In the genomic region with DNA sequence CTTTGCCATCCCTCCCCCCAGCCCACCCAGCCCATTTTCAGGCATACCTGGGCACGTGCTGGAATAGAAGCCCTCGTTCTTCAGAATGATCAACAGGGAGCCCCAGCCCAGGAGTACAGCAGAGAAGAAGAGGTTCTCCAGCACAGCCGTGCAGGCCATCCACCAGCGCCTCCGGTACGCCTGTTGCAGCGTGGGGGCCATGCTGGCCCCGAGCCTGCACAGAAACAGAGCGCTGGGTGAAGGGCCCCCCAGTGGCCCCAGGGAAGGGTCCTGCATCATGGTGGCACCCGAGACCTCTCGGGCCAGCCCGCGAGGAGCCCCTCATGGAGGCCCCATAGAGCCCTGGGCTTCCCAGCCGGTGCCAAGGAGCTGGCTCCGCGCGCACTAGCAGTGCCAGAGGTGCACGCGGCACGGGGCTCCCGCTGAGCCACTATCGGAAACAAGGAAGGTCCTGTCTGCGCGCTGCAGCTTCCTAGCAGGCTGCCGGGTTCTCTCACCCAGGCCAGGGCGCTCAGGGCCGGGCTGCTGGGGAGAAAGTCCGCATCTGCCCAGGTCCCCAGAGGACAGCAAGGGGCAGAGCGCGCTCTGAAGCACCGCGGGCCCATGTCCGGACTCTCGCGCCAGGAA, we compare ENCODE assay signal across 1 cellular context.
TF ChIP-seq lines count a peak whose summit lies in the region.

No MANE protein-coding gene starts in this region.

TF ChIP-seq in SK-N-SH treated with all-trans-retinoic acid at 6 μM for 48 hours, 23 proteins besides CTCF, POLR2A, EP300 and RAD21 (continued from another document):
- TF ChIP-seq ARNTL (CRISPR knock-in tag; IDR thresholded peaks at IDR 0.05; ENCODE audit: borderline replicate concordance, low read depth): no peak
